In the genomic region with DNA sequence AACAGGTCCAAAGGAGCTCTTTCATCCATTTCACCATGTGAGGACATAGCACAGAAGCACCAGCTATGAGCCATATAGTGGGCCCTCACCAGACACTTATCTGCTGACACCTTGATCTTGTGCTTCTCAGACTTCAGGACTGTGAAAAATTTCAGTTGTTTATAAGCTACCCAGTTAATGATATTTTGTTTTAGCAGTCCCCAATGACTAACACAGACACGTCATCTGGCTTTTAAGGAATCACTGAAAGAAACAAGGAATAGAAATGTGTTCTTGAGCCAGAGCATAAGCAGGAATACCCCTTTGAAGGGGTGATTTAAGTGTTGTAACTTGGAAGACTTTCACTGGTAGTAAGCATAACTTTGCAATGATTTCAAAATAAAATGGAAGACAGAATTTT, we compare ENCODE assay signal across 18 cellular contexts.
"Had no signal": no experiment of that assay in that cellular context is flagged by ENCODE, and none has a peak within 500 bp of the region (broad histone marks: within the 10 kb centered on the region; RNA-seq: fewer than 3 reads in every experiment).

No MANE protein-coding gene starts in this region.

- H3K9me2 ChIP-seq: SK-N-SH had no signal

- H3K36me3 ChIP-seq: brain microvascular endothelial cell, esophagus squamous epithelium, lower lobe of right lung, tibial nerve, uterus had no signal

- H3K4me1 ChIP-seq: lower lobe of right lung, tibial nerve, uterus had no signal

- H3K27me3 ChIP-seq: brain microvascular endothelial cell, esophagus squamous epithelium, tibial nerve, uterus had no signal

- H3K27ac ChIP-seq: brain microvascular endothelial cell, esophagus squamous epithelium, lower lobe of right lung, tibial nerve, uterus had no signal

- H3K4me3 ChIP-seq: esophagus squamous epithelium, lower lobe of right lung, tibial nerve, uterus had no signal

- H3K4me2 ChIP-seq: SK-N-SH had no signal

- ATAC-seq: activated CD8-positive, alpha-beta T cell treated with anti-CD3 and anti-CD28 coated beads for 36 hours; activated naive CD8-positive, alpha-beta T cell treated with anti-CD3 and anti-CD28 coated beads, Interleukin-2, amount 50 U/mL, for 24 hours; left colon; lower lobe of right lung had no signal

- DNase-seq: activated B cell treated with CpG ODN at 0.5 μM for 24 hours; activated CD4-positive, alpha-beta T cell treated with anti-CD3 and anti-CD28 coated beads for 4 hours; activated CD8-positive, alpha-beta T cell treated with anti-CD3 and anti-CD28 coated beads for 36 hours; activated naive CD4-positive, alpha-beta T cell treated with anti-CD3 and anti-CD28 coated beads, Interleukin-2, amount 10 ng/mL, durations not matched to agents 7 days and 5 days; activated naive CD8-positive, alpha-beta T cell treated with anti-CD3 and anti-CD28 coated beads, Interleukin-2, amount 50 U/mL, for 24 hours; activated T-cell treated with anti-CD3 and anti-CD28 coated beads, Interleukin-2, amount 50 U/mL, for 24 hours; aorta; brain microvascular endothelial cell; effector CD8-positive, alpha-beta T cell; esophagus squamous epithelium; left colon; lower lobe of right lung; posterior cingulate gyrus; retina; SK-N-SH; stimulated activated CD4-positive, alpha-beta T cell treated with anti-CD3 and anti-CD28 coated beads, Interleukin-2, amount 100 ng/mL, for 24 hours; uterus had no signal

- H3K9me3 ChIP-seq: esophagus squamous epithelium, lower lobe of right lung, SK-N-SH, tibial nerve, uterus had no signal

- H3K9ac ChIP-seq: SK-N-SH had no signal
